8 cellular contexts compared by ENCODE assay signal in genomic region chr13:48531416-48532145, GRCh38. TPM values are rescaled to one million over a fixed set of nuclear protein-coding genes. Genes with fewer than 3 reads are reported as not detected.
DNase-seq lines count a peak whose midpoint lies in the region; ATAC-seq and TF ChIP-seq lines count a peak whose summit lies in the region.

No MANE protein-coding gene starts in this region.

- intact Hi-C loops in mammary epithelial cell (cut with micrococcal nuclease) = loop anchor here (1.0 to 5.0 kb wide), 3 partner anchors 49 to 197 kb away; partner anchors contain the start of gene LPAR6
- intact Hi-C loops in lower lobe of right lung (cut with DNase I) = no loop called here
- intact Hi-C loops in upper lobe of right lung (cut with DNase I) = no loop called here

- DNase-seq in GM12865 (ENCODE audit: low read depth) = peak; percentile 27
- peak; percentile 44 for DNase-seq in NCI-H526 treated with DMSO at 0.1 percent for 48 hours (lab: John Stamatoyannopoulos, UW)
- peak; percentile 2 for DNase-seq in mammary epithelial cell
- no peak for DNase-seq in lower lobe of right lung
- no peak for DNase-seq in upper lobe of right lung
- DNase-seq in inferior parietal cortex (ENCODE audit: extremely low spot score) = no peak

- H2AFZ ChIP-seq in mammary epithelial cell (ENCODE audit: low read depth, low read length) = peak overlapping the region; percentile 97

- 7% methylated on average over 17 of the region's 17 CpGs for WGBS in mammary epithelial cell (ENCODE audit: low coverage, missing lambda C conversion rate)

- H3K36me3 ChIP-seq in mammary epithelial cell (ENCODE audit: insufficient read depth, low read length) (no peaks in the 10 kb centered on the region), lower lobe of right lung (no peaks in the 10 kb centered on the region), upper lobe of right lung (no peaks in the 10 kb centered on the region)

- H3K27me3 ChIP-seq in mammary epithelial cell (ENCODE audit: insufficient read depth, low read length) = no peaks in the 10 kb centered on the region
- no peaks in the 10 kb centered on the region for H3K27me3 ChIP-seq in lower lobe of right lung (ENCODE audit: low read depth)
- H3K27me3 ChIP-seq in upper lobe of right lung = no peaks in the 10 kb centered on the region

- BruUV-seq in mammary epithelial cell (replicated peaks; lab: Mats Ljungman, UMichigan) = TSS peak; percentile 32

- dilution Hi-C loops in mammary epithelial cell (cut with HindIII; ENCODE audit: low sequenced_read_pairs) = no loop called here

- H3K9me3 ChIP-seq in mammary epithelial cell (replicated peaks; ENCODE audit: insufficient read depth, low read length) (no peaks in the 10 kb centered on the region), lower lobe of right lung (no peaks in the 10 kb centered on the region), upper lobe of right lung (no peaks in the 10 kb centered on the region)

- peaks cover 13% of the 10 kb centered on the region for H3K4me1 ChIP-seq in mammary epithelial cell (ENCODE audit: insufficient read depth, low read length)
- peaks cover 34% of the 10 kb centered on the region for H3K4me1 ChIP-seq in lower lobe of right lung
- peaks cover 14% of the 10 kb centered on the region for H3K4me1 ChIP-seq in upper lobe of right lung

- peak overlapping the region; percentile 87 for H3K27ac ChIP-seq in mammary epithelial cell (ENCODE audit: insufficient read depth, low read depth, low read length)
- peak overlapping the region; percentile 98 for H3K27ac ChIP-seq in lower lobe of right lung
- H3K27ac ChIP-seq in upper lobe of right lung = peak overlapping the region; percentile 99

- TF ChIP-seq CTCF in GM12865 (IDR thresholded peaks at IDR 0.05; ENCODE audit: insufficient read depth, low read depth, low read length, missing control alignments) = no peak
- TF ChIP-seq CTCF in mammary epithelial cell (conservative IDR thresholded peaks at IDR 0.05 in 1 of 2, IDR thresholded peaks at IDR 0.05 in 1 of 2; ENCODE audit: extremely low read depth in 1 of 2, insufficient read depth in 1 of 2, low read depth in 1 of 2, low read length in 2 of 2) = no peak
- TF ChIP-seq CTCF in lower lobe of right lung (IDR thresholded peaks at IDR 0.05) = no peak
- no peak for TF ChIP-seq CTCF in upper lobe of right lung (IDR thresholded peaks at IDR 0.05)

- ATAC-seq in lower lobe of right lung (peak in 1 of 2 donors; percentile 1), upper lobe of right lung (no peak), HG02852 (IDR thresholded peaks at IDR 0.05; ENCODE audit: unreplicated experiment) (no peak), HG03565 (IDR thresholded peaks at IDR 0.05; ENCODE audit: unreplicated experiment) (no peak)

- H3K79me2 ChIP-seq in mammary epithelial cell (ENCODE audit: insufficient read depth, low read length) = peaks cover 15% of the 10 kb centered on the region

- H3K4me3 ChIP-seq in GM12865 (ENCODE audit: low read depth, low read length) = peak overlapping the region; percentile 67
- H3K4me3 ChIP-seq in mammary epithelial cell (replicated peaks in 1 of 3; ENCODE audit: insufficient read depth in 1 of 3, low read depth in 2 of 3, low read length in 3 of 3) = peak overlapping the region; percentile 65 to 78 (median 75)
- peak overlapping the region; percentile 76 for H3K4me3 ChIP-seq in lower lobe of right lung
- peak overlapping the region; percentile 78 for H3K4me3 ChIP-seq in upper lobe of right lung

- CTCF ChIA-PET in mammary epithelial cell (lab: Charles Lee; ENCODE audit: low non-redundant PET) = no interaction called here

- H4K20me1 ChIP-seq in mammary epithelial cell (ENCODE audit: insufficient read depth, low read length) = no peaks in the 10 kb centered on the region

- peak overlapping the region; percentile 87 for H3K4me2 ChIP-seq in mammary epithelial cell (ENCODE audit: insufficient read depth, low read depth, low read length)

- in situ Hi-C loops in mammary epithelial cell (cut with MboI; ENCODE audit: low sequenced_read_pairs in 2 of 2) = no loop called here

- peak overlapping the region; percentile 91 for H3K9ac ChIP-seq in mammary epithelial cell (ENCODE audit: insufficient read depth, low read length)

RNA-seq across cellular contexts. Expression of gene RCBTB2, which starts 1.3 kb away (rescaled TPM):
- total RNA-seq in mammary epithelial cell (10 to 100 TPM in 1 of 2 donors, 1 to 10 TPM in 1; 4.9 to 12.0 TPM), lower lobe of right lung (20.1 TPM), upper lobe of right lung (18.4 TPM)
- polyA plus RNA-seq in mammary epithelial cell = 3.7 TPM
- 0.26 TPM for polyA minus RNA-seq in mammary epithelial cell

Comparison
In these comparisons a context has a peak if more than half of its experiments do, and no peak if none do; other contexts are left out.
1. DNase-seq: peak in GM12865 (single experiment), NCI-H526 treated with DMSO at 0.1 percent for 48 hours (single experiment) and mammary epithelial cell (single experiment); none in lower lobe of right lung (single experiment), upper lobe of right lung (single experiment) and inferior parietal cortex (single experiment).
2. Peak in every context shown above with its lines, with median percentiles within 50 percentile points of each other: H3K4me3 ChIP-seq and H3K27ac ChIP-seq.